In genomic region chr4:109435635-109436034, GRCh38 we compare ENCODE assay signal across 10 cellular contexts. TPM values are rescaled to one million over a fixed set of nuclear protein-coding genes. Genes with fewer than 3 reads are reported as not detected.
A peak's percentile ranks its signal among the peaks of the same experiment; 100 is the strongest.
DNase-seq lines count a peak whose midpoint lies in the region; ATAC-seq, FAIRE-seq and TF ChIP-seq lines count a peak whose summit lies in the region.
"Had no signal": no experiment of that assay in that cellular context is flagged by ENCODE, and none has a peak within 500 bp of the region (broad histone marks: within the 10 kb centered on the region; RNA-seq: fewer than 3 reads in every experiment).

No MANE protein-coding gene starts in this region.

- peak overlapping the region; percentile 93 for H3K4me3 Mint-ChIP-seq in activated naive CD4-positive, alpha-beta T cell treated with anti-CD3 and anti-CD28 coated beads, Interleukin-2, amount 50 U/mL, for 24 hours
- H3K4me3 Mint-ChIP-seq in activated T-helper 17 cell treated with anti-CD3 and anti-CD28 coated beads, Interleukin-2, amount 50 U/mL, for 72 hours: peak overlapping the region; percentile 88

- ATAC-seq in activated T-helper 17 cell treated with anti-CD3 and anti-CD28 coated beads, Interleukin-2, amount 50 U/mL, for 72 hours (replicated peaks): no peak
- ATAC-seq in thoracic aorta (ENCODE audit: insufficient number of reproducible peaks, low FRiP score, low read depth): no peak
- no peak for ATAC-seq in HG03108 (IDR thresholded peaks at IDR 0.05; ENCODE audit: unreplicated experiment)
- ATAC-seq: Panc1 had no signal

- no peaks in the 10 kb centered on the region for H3K9me3 Mint-ChIP-seq in activated naive CD4-positive, alpha-beta T cell treated with anti-CD3 and anti-CD28 coated beads, Interleukin-2, amount 50 U/mL, for 24 hours
- H3K9me3 Mint-ChIP-seq in activated T-helper 17 cell treated with anti-CD3 and anti-CD28 coated beads, Interleukin-2, amount 50 U/mL, for 72 hours: no peaks in the 10 kb centered on the region

- H3K9me3 ChIP-seq in kidney (ENCODE audit: control insufficient read depth in 1 of 2, low read length in 2 of 2): no peaks in the 10 kb centered on the region
- H3K9me3 ChIP-seq in thoracic aorta: no peaks in the 10 kb centered on the region

- H3K27ac ChIP-seq in kidney (ENCODE audit: low read depth in 2 of 2, low read length in 2 of 2): no peak overlapping the region
- no peak overlapping the region for H3K27ac ChIP-seq in thoracic aorta

- H3K4me1 Mint-ChIP-seq in activated naive CD4-positive, alpha-beta T cell treated with anti-CD3 and anti-CD28 coated beads, Interleukin-2, amount 50 U/mL, for 24 hours: peaks cover 69% of the 10 kb centered on the region
- H3K4me1 Mint-ChIP-seq in activated T-helper 17 cell treated with anti-CD3 and anti-CD28 coated beads, Interleukin-2, amount 50 U/mL, for 72 hours: peaks cover 31% of the 10 kb centered on the region

- H3K9ac ChIP-seq in kidney (ENCODE audit: low read length in 2 of 2): no peak overlapping the region

- intact Hi-C loops in kidney (cut with DNase I) (no loop called here), posterior vena cava (cut with DNase I) (no loop called here)

- FAIRE-seq in kidney (lab: Jason Lieb, UNC): no peak

- H3K4me3 ChIP-seq in kidney (ENCODE audit: low read length in 2 of 2) (peak overlapping the region; percentile 83 to 92), thoracic aorta (peak overlapping the region; percentile 83)

- peak overlapping the region; percentile 6 for H3K27ac Mint-ChIP-seq in activated naive CD4-positive, alpha-beta T cell treated with anti-CD3 and anti-CD28 coated beads, Interleukin-2, amount 50 U/mL, for 24 hours
- peak overlapping the region; percentile 58 for H3K27ac Mint-ChIP-seq in activated T-helper 17 cell treated with anti-CD3 and anti-CD28 coated beads, Interleukin-2, amount 50 U/mL, for 72 hours

- no peak for TF ChIP-seq CTCF in kidney (IDR thresholded peaks at IDR 0.05; ENCODE audit: borderline replicate concordance, extremely low read depth, insufficient read depth)
- TF ChIP-seq CTCF in thoracic aorta (IDR thresholded peaks at IDR 0.05): no peak

- peaks cover 16 to 18% of the 10 kb centered on the region in 2 donors for H3K4me1 ChIP-seq in kidney (ENCODE audit: control insufficient read depth in 1 of 2, insufficient read depth in 1 of 2, low read depth in 1 of 2, low read length in 2 of 2)
- H3K4me1 ChIP-seq in thoracic aorta (ENCODE audit: control insufficient read depth in 1 of 2, low read depth in 2 of 2): peaks cover 23 to 46% of the 10 kb centered on the region in 2 donors

- DNase-seq in activated naive CD4-positive, alpha-beta T cell treated with anti-CD3 and anti-CD28 coated beads, Interleukin-2, amount 50 U/mL, for 16 hours: no peak
- DNase-seq in kidney: no peak
- no peak for DNase-seq in thoracic aorta (ENCODE audit: low spot score)
- no peak for DNase-seq in NCI-H226
- no peak for DNase-seq in posterior vena cava (ENCODE audit: low spot score)
- DNase-seq: stimulated activated CD4-positive, alpha-beta T cell treated with anti-CD3 and anti-CD28 coated beads, Interleukin-2, amount 100 ng/mL, for 48 hours had no signal

- H3K36me3 Mint-ChIP-seq in activated naive CD4-positive, alpha-beta T cell treated with anti-CD3 and anti-CD28 coated beads, Interleukin-2, amount 50 U/mL, for 24 hours: peaks cover 4% of the 10 kb centered on the region
- peaks cover 5% of the 10 kb centered on the region for H3K36me3 Mint-ChIP-seq in activated T-helper 17 cell treated with anti-CD3 and anti-CD28 coated beads, Interleukin-2, amount 50 U/mL, for 72 hours (ENCODE audit: low read depth)

- H3K27me3 ChIP-seq in thoracic aorta (replicated peaks; ENCODE audit: insufficient read depth): no peaks in the 10 kb centered on the region

- H3K36me3 ChIP-seq in kidney (ENCODE audit: control insufficient read depth in 1 of 2, insufficient read depth in 2 of 2, low read length in 2 of 2) (no peaks in the 10 kb centered on the region), thoracic aorta (no peaks in the 10 kb centered on the region)

- no peaks in the 10 kb centered on the region for H3K27me3 Mint-ChIP-seq in activated naive CD4-positive, alpha-beta T cell treated with anti-CD3 and anti-CD28 coated beads, Interleukin-2, amount 50 U/mL, for 24 hours
- no peaks in the 10 kb centered on the region for H3K27me3 Mint-ChIP-seq in activated T-helper 17 cell treated with anti-CD3 and anti-CD28 coated beads, Interleukin-2, amount 50 U/mL, for 72 hours

RNA-seq across cellular contexts. Expression of gene SEC24B, which starts 2.0 kb away (rescaled TPM):
- 10 to 100 TPM; 25.2 to 28.1 TPM for total RNA-seq in activated T-helper 17 cell treated with anti-CD3 and anti-CD28 coated beads, Interleukin-2, amount 50 U/mL, for 72 hours
- total RNA-seq in kidney: 32.4 TPM
- polyA plus RNA-seq in kidney (ENCODE audit: insufficient read depth, low read depth, low replicate concordance): 8.1 TPM
- total RNA-seq in thoracic aorta: 10 to 100 TPM; 27.2 to 39.1 TPM
- total RNA-seq in posterior vena cava: 10 to 100 TPM; 29.6 to 33.9 TPM
